ENCODE assay signal across 22 cellular contexts in genomic region chr2:171216631-171217030, GRCh38. TPM values are rescaled to one million over a fixed set of nuclear protein-coding genes. Genes with fewer than 3 reads are reported as not detected.
DNase-seq lines count a peak whose midpoint lies in the region; ATAC-seq, FAIRE-seq and TF ChIP-seq lines count a peak whose summit lies in the region.
"Had no signal": no experiment of that assay in that cellular context is flagged by ENCODE, and none has a peak within 500 bp of the region (broad histone marks: within the 10 kb centered on the region; RNA-seq: fewer than 3 reads in every experiment).

No MANE protein-coding gene starts in this region.

- TF ChIP-seq EP300 in H1 (IDR thresholded peaks at IDR 0.05; ENCODE audit: borderline replicate concordance in 1 of 2, low read depth in 2 of 2, low read length in 2 of 2) = no peak

- H4K20me1 ChIP-seq in mammary epithelial cell (ENCODE audit: insufficient read depth, low read length) (no peaks in the 10 kb centered on the region), H1 (replicated peaks in 1 of 2; ENCODE audit: control insufficient read depth in 1 of 2, insufficient read depth in 2 of 2, low read length in 2 of 2) (no peaks in the 10 kb centered on the region), keratinocyte (ENCODE audit: control insufficient read depth, extremely low read depth, insufficient read depth, low read length) (no peaks in the 10 kb centered on the region), neural progenitor cell (ENCODE audit: low read depth) (no peaks in the 10 kb centered on the region)

- H3K4me1 ChIP-seq in mammary epithelial cell (ENCODE audit: insufficient read depth, low read length) (no peaks in the 10 kb centered on the region), H1 (replicated peaks in 1 of 4; ENCODE audit: control insufficient read depth in 3 of 4, insufficient read depth in 4 of 4, low read length in 3 of 4) (peaks cover 2 to 12% (median 11%) of the 10 kb centered on the region in 4 experiments; a peak in 5 of 7 replicates), keratinocyte (ENCODE audit: control insufficient read depth, extremely low read depth, insufficient read depth, low read length) (peaks cover 15% of the 10 kb centered on the region), neural progenitor cell (peaks cover 26% of the 10 kb centered on the region)
- H3K4me1 ChIP-seq: A549 had no signal

- H3K4me1 Mint-ChIP-seq in MCF 10A (ENCODE audit: insufficient read depth, unreplicated experiment) (no peaks in the 10 kb centered on the region), neural progenitor cell (peaks cover 8% of the 10 kb centered on the region)

- peak overlapping the region; percentile 7 for H3K4ac ChIP-seq in H1 (replicated peaks; ENCODE audit: insufficient read length, low read depth, low read length)

- no peak for DNase-seq in mammary epithelial cell
- no peak for DNase-seq in MCF 10A (ENCODE audit: unreplicated experiment)
- DNase-seq in H1 (ENCODE audit: low read depth in 1 of 2, low spot score in 2 of 2) = no peak
- no peak for DNase-seq in keratinocyte (ENCODE audit: low read depth, low spot score)
- no peak for DNase-seq in neural progenitor cell (ENCODE audit: low spot score)
- no peak for DNase-seq in NOMO-1 treated with dmso at 0.1 percent for 144 hours (lab: John Stamatoyannopoulos, UW; ENCODE audit: unreplicated experiment)
- DNase-seq in NCI-H82 (lab: John Stamatoyannopoulos, UW) = no peak
- DNase-seq: AML-193; Calu3; CD8-positive, alpha-beta T cell; DMS53; DND-41; EL; HFFc6; IMR-90 had no signal

- no peak overlapping the region for H2BK12ac ChIP-seq in H1 (ENCODE audit: low read depth, low read length)

- H2BK15ac ChIP-seq in H1 (ENCODE audit: low read length) = no peak overlapping the region

- H2AK5ac ChIP-seq in H1 (ENCODE audit: low read depth, low read length) = no peak overlapping the region

- no peak overlapping the region for H4K8ac ChIP-seq in H1 (ENCODE audit: extremely low read depth, insufficient read depth, low read length)

- H3K9ac ChIP-seq in mammary epithelial cell (ENCODE audit: insufficient read depth, low read length) (no peak overlapping the region), H1 (replicated peaks in 1 of 4; ENCODE audit: extremely low read depth in 1 of 4, low read depth in 3 of 4, low read length in 3 of 4) (no peak overlapping the region), keratinocyte (ENCODE audit: control insufficient read depth, extremely low read depth, insufficient read depth, low read length) (no peak overlapping the region), neural progenitor cell (no peak overlapping the region)

- peak overlapping the region; percentile 0; the same call in 1 of the 2 replicates for H2BK20ac ChIP-seq in H1 (ENCODE audit: low read length)

- no peak overlapping the region for H4K91ac ChIP-seq in H1 (replicated peaks; ENCODE audit: insufficient read length, low read length)

- BruUV-seq in mammary epithelial cell (replicated peaks; lab: Mats Ljungman, UMichigan) (no TSS peak), MCF 10A (replicated peaks; lab: Mats Ljungman, UMichigan) (no TSS peak)

- H3K18ac ChIP-seq in H1 (ENCODE audit: extremely low read depth, low read length) = no peak overlapping the region

- dilution Hi-C loops in mammary epithelial cell (cut with HindIII; ENCODE audit: low sequenced_read_pairs) = no loop called here
- dilution Hi-C loops in keratinocyte (cut with MboI; ENCODE audit: extremely low pct_ligation_motif_present, low sequenced_read_pairs) = no loop called here

- H3K9me3 ChIP-seq in mammary epithelial cell (replicated peaks; ENCODE audit: insufficient read depth, low read length) (no peaks in the 10 kb centered on the region), H1 (ENCODE audit: insufficient read depth in 2 of 2, low read depth in 1 of 2, low read length in 1 of 2) (peaks cover 9 to 10% of the 10 kb centered on the region in 2 experiments; a peak in 2 of 4 replicates), keratinocyte (ENCODE audit: control insufficient read depth, low read depth, low read length) (no peaks in the 10 kb centered on the region), neural progenitor cell (ENCODE audit: low read depth) (peaks cover 5% of the 10 kb centered on the region)
- H3K9me3 ChIP-seq: A549 had no signal

- no peaks in the 10 kb centered on the region for H3K23me2 ChIP-seq in H1 (ENCODE audit: low read depth, low read length)

- H3F3A ChIP-seq in neural progenitor cell (ENCODE audit: low read depth) = peaks cover 19% of the 10 kb centered on the region

- no peaks in the 10 kb centered on the region for H3K9me1 ChIP-seq in keratinocyte (ENCODE audit: control insufficient read depth, extremely low read depth, insufficient read depth, low read length)

- H3K36me3 Mint-ChIP-seq in MCF 10A (ENCODE audit: insufficient read depth, unreplicated experiment) = no peaks in the 10 kb centered on the region
- H3K36me3 Mint-ChIP-seq in neural progenitor cell = peaks cover 5% of the 10 kb centered on the region
- H3K36me3 Mint-ChIP-seq: CD8-positive, alpha-beta T cell had no signal

- peak overlapping the region; percentile 10 for H2BK120ac ChIP-seq in H1 (replicated peaks; ENCODE audit: low read depth, low read length)

- intact Hi-C loops in mammary epithelial cell (cut with micrococcal nuclease) = no loop called here
- intact Hi-C loops in MCF 10A (cut with micrococcal nuclease) = no loop called here

- H2BK5ac ChIP-seq in H1 (ENCODE audit: low read depth, low read length) = no peak overlapping the region

- FAIRE-seq in H1 (lab: Jason Lieb, UNC) (no peak), keratinocyte (lab: Jason Lieb, UNC) (peak; percentile 92)
- FAIRE-seq: A549, GM12878, K562 had no signal

- in situ Hi-C loops in mammary epithelial cell (cut with MboI; ENCODE audit: low sequenced_read_pairs in 2 of 2) = no loop called here

- H3K79me2 ChIP-seq in mammary epithelial cell (ENCODE audit: insufficient read depth, low read length) = no peaks in the 10 kb centered on the region
- H3K79me2 ChIP-seq in H1 (ENCODE audit: control insufficient read depth in 1 of 2, insufficient read depth in 2 of 2, low read length in 2 of 2) = no peaks in the 10 kb centered on the region
- no peaks in the 10 kb centered on the region for H3K79me2 ChIP-seq in keratinocyte (ENCODE audit: control insufficient read depth, insufficient read depth, low read length)
- H3K79me2 ChIP-seq in neural progenitor cell (ENCODE audit: low read depth) = no peaks in the 10 kb centered on the region

- H3K4me3 Mint-ChIP-seq in MCF 10A (ENCODE audit: unreplicated experiment) = no peak overlapping the region
- H3K4me3 Mint-ChIP-seq in neural progenitor cell = no peak overlapping the region
- H3K4me3 Mint-ChIP-seq: CD8-positive, alpha-beta T cell; HFFc6 had no signal

- H3K36me3 ChIP-seq in mammary epithelial cell (ENCODE audit: insufficient read depth, low read length) (no peaks in the 10 kb centered on the region), H1 (ENCODE audit: control insufficient read depth in 2 of 4, insufficient read depth in 4 of 4, low read length in 3 of 4) (peaks cover 0 to 4% (median 0%) of the 10 kb centered on the region in 4 experiments; a peak in 2 of 8 replicates), keratinocyte (ENCODE audit: control insufficient read depth in 2 of 2, extremely low read depth in 1 of 2, insufficient read depth in 2 of 2, low read length in 2 of 2) (no peaks in the 10 kb centered on the region), neural progenitor cell (no peaks in the 10 kb centered on the region)

- H3K4me2 ChIP-seq in mammary epithelial cell (ENCODE audit: insufficient read depth, low read depth, low read length) (no peak overlapping the region), H1 (ENCODE audit: insufficient read depth in 1 of 2, low read depth in 2 of 2, low read length in 2 of 2) (peak overlapping the region in 1 of 2 experiments; percentile 12; a peak in 2 of 4 replicates), keratinocyte (ENCODE audit: control insufficient read depth, extremely low read depth, insufficient read depth, low read depth, low read length) (peak overlapping the region; percentile 54), neural progenitor cell (peak overlapping the region; percentile 63)
- H3K4me2 ChIP-seq: A549 had no signal

- no peak overlapping the region for H3K27ac Mint-ChIP-seq in MCF 10A (ENCODE audit: low read depth, unreplicated experiment)
- H3K27ac Mint-ChIP-seq in neural progenitor cell = no peak overlapping the region
- H3K27ac Mint-ChIP-seq: CD8-positive, alpha-beta T cell; HFFc6 had no signal

- TF ChIP-seq RAD21 in H1 (IDR thresholded peaks at IDR 0.05 in 1 of 2, conservative IDR thresholded peaks at IDR 0.05 in 1 of 2; ENCODE audit: low read depth in 2 of 2, low read length in 2 of 2) = no peak

- no peak overlapping the region for H3K23ac ChIP-seq in H1 (ENCODE audit: insufficient read length)

- H3K27me3 Mint-ChIP-seq in MCF 10A (ENCODE audit: insufficient read depth, unreplicated experiment) (no peaks in the 10 kb centered on the region), neural progenitor cell (ENCODE audit: insufficient read depth, low read depth) (peaks cover 8% of the 10 kb centered on the region)

- ATAC-seq in GM19035 (IDR thresholded peaks at IDR 0.05; ENCODE audit: unreplicated experiment) = no peak
- ATAC-seq: A549; CD8-positive, alpha-beta T cell; GM12878; HCT116; K562 had no signal

- H3K79me1 ChIP-seq in H1 (ENCODE audit: low read depth, low read length) = no peaks in the 10 kb centered on the region

- peak overlapping the region; percentile 59 for H2AFZ ChIP-seq in mammary epithelial cell (ENCODE audit: low read depth, low read length)
- H2AFZ ChIP-seq in H1 (ENCODE audit: low read length) = peak overlapping the region; percentile 20
- H2AFZ ChIP-seq in keratinocyte (ENCODE audit: control insufficient read depth, low read length) = peak overlapping the region; percentile 63
- H2AFZ ChIP-seq in neural progenitor cell (replicated peaks) = peak overlapping the region; percentile 40

- POLR2A ChIA-PET in MCF 10A (lab: Yijun Ruan, JAX) (no interaction called here), H1 (lab: Charles Lee; ENCODE audit: partially characterized antibody) (interaction anchor here (1.6 kb wide), 1 partner anchor 99 kb away, joined by 4 read pairs; no protein-coding TSS in a partner anchor)

- H4K5ac ChIP-seq in H1 (ENCODE audit: insufficient read length, low read depth, low read length) = no peak overlapping the region

- H3K27me3 ChIP-seq in mammary epithelial cell (ENCODE audit: insufficient read depth, low read length) (no peaks in the 10 kb centered on the region), H1 (replicated peaks in 1 of 4; ENCODE audit: control insufficient read depth in 3 of 4, extremely low read depth in 1 of 4, insufficient read depth in 3 of 4, low read length in 3 of 4) (no peaks in the 10 kb centered on the region; a peak in 1 of 7 replicates), keratinocyte (ENCODE audit: control insufficient read depth, extremely low read depth, insufficient read depth, low read length) (no peaks in the 10 kb centered on the region), neural progenitor cell (no peaks in the 10 kb centered on the region)

- TF ChIP-seq POLR2A in H1 (IDR thresholded peaks at IDR 0.05; ENCODE audit: control extremely low read depth in 1 of 2, low read depth in 2 of 2, low read length in 2 of 2) = no peak

- H3K14ac ChIP-seq in H1 (ENCODE audit: insufficient read length) = no peak overlapping the region

- H3K9me3 Mint-ChIP-seq in MCF 10A (ENCODE audit: unreplicated experiment) (peaks cover 20% of the 10 kb centered on the region), neural progenitor cell (peaks cover 14% of the 10 kb centered on the region)

- H3K4me3 ChIP-seq in mammary epithelial cell (replicated peaks in 1 of 3; ENCODE audit: insufficient read depth in 1 of 3, low read depth in 2 of 3, low read length in 3 of 3) (no peak overlapping the region), H1 (ENCODE audit: extremely low read depth in 1 of 4, insufficient read depth in 2 of 4, low read depth in 3 of 4, low read length in 4 of 4) (no peak overlapping the region), keratinocyte (ENCODE audit: control insufficient read depth in 2 of 3, extremely low read depth in 1 of 3, insufficient read depth in 2 of 3, low read depth in 1 of 3, low read length in 3 of 3) (peak overlapping the region in 1 of 3 experiments; percentile 15), neural progenitor cell (no peak overlapping the region)
- H3K4me3 ChIP-seq: A549, GM12878, K562 had no signal

- CTCF ChIA-PET in mammary epithelial cell (lab: Charles Lee; ENCODE audit: low non-redundant PET) (no interaction called here), MCF 10A (lab: Yijun Ruan, JAX) (no interaction called here), H1 (lab: Charles Lee; ENCODE audit: partially characterized antibody) (interaction anchor here (1.0 kb wide), 1 partner anchor 27 kb away, joined by 3 read pairs; no protein-coding TSS in a partner anchor)

- 59% methylated on average over 5 of the region's 5 CpGs for WGBS in mammary epithelial cell (ENCODE audit: low coverage, missing lambda C conversion rate)
- 66% methylated on average over 5 of the region's 5 CpGs; no CpG with 5 or more reads in 1 of the 2 experiments for WGBS in H1 (ENCODE audit: extremely low coverage in 1 of 2, insufficient coverage in 1 of 2, insufficient read length in 1 of 2, insufficient replicate concordance in 2 of 2, low coverage in 1 of 2, low lambda C conversion rate in 2 of 2, missing lambda C conversion rate in 1 of 2), 2 experiments

- TF ChIP-seq CTCF in mammary epithelial cell (conservative IDR thresholded peaks at IDR 0.05 in 1 of 2, IDR thresholded peaks at IDR 0.05 in 1 of 2; ENCODE audit: extremely low read depth in 1 of 2, insufficient read depth in 1 of 2, low read depth in 1 of 2, low read length in 2 of 2) = no peak
- TF ChIP-seq CTCF in MCF 10A (IDR thresholded peaks at IDR 0.05; ENCODE audit: unreplicated experiment) = no peak
- no peak for TF ChIP-seq CTCF in H1 (IDR thresholded peaks at IDR 0.05; ENCODE audit: control extremely low read depth in 1 of 3, insufficient read depth in 1 of 3, low read depth in 1 of 3, low read length in 3 of 3)
- TF ChIP-seq CTCF in keratinocyte (optimal IDR thresholded peaks at IDR 0.05 in 1 of 3, IDR thresholded peaks at IDR 0.05 in 1 of 3, conservative IDR thresholded peaks at IDR 0.05 in 1 of 3; ENCODE audit: extremely low read depth in 1 of 3, insufficient read depth in 2 of 3, low read length in 3 of 3) = no peak
- no peak for TF ChIP-seq CTCF in neural progenitor cell (IDR thresholded peaks at IDR 0.05)

- H3K56ac ChIP-seq in H1 (replicated peaks; ENCODE audit: insufficient read length, low read depth, low read length) = no peak overlapping the region

- H3K27ac ChIP-seq in mammary epithelial cell (ENCODE audit: insufficient read depth, low read depth, low read length) (no peak overlapping the region), H1 (ENCODE audit: low read depth, low read length) (no peak overlapping the region), keratinocyte (ENCODE audit: control insufficient read depth, insufficient read depth, low read length) (no peak overlapping the region), neural progenitor cell (no peak overlapping the region)
- H3K27ac ChIP-seq: 22Rv1, A549, C4-2B had no signal

RNA-seq across cellular contexts. Expression of gene TLK1, which starts 55.9 kb away (rescaled TPM):
- 10 to 100 TPM; 15.8 to 60.1 TPM for total RNA-seq in mammary epithelial cell
- polyA plus RNA-seq in mammary epithelial cell = 8.2 TPM
- polyA minus RNA-seq in mammary epithelial cell = 24.4 TPM
- 59.2 and 60.6 TPM in 2 replicates for total RNA-seq in MCF 10A (2022)
- total RNA-seq in H1 (2021; fragmentation: NEBNext Ultra II Directional; extraction: Animal tissue kit (Norgen Biotek cat#: 25700)) = 97.4 and 102 TPM in 2 replicates
- 8.9 and 11.2 TPM in 2 replicates for polyA plus RNA-seq in H1 (2011; rRNA removed)
- 12.1 TPM for polyA plus RNA-seq in H1 (2011; cell fraction: cytosol; rRNA removed)
- 13.2 TPM for polyA plus RNA-seq in H1 (2011; cell fraction: nucleus; rRNA removed)
- 28.6 to 41.6 TPM (median 37.1 TPM) in 4 replicates for polyA plus RNA-seq in H1 (2012, experiment 1 of 2)
- polyA plus RNA-seq in H1 (2012, experiment 2 of 2) = 1.9 TPM
- 37.4 TPM for polyA plus RNA-seq in H1 (2013, experiment 1 of 2)
- polyA plus RNA-seq in H1 (2013, experiment 2 of 2) = 38.2 TPM
- polyA minus RNA-seq in H1 (2011; rRNA and poly(A)+ RNA removed) = 27.5 and 33.8 TPM in 2 replicates
- 33.2 TPM for polyA minus RNA-seq in H1 (2011; cell fraction: cytosol; rRNA and poly(A)+ RNA removed)
- polyA minus RNA-seq in H1 (2011; cell fraction: nucleus; rRNA and poly(A)+ RNA removed) = 85.9 TPM
- 9.1 to 14.7 TPM (median 11.9 TPM) in 3 replicates for polyA plus RNA-seq in keratinocyte
- 87.8 TPM for polyA plus RNA-seq in keratinocyte (2011; ENCODE audit: low read depth)
- 9.8 and 18.7 TPM in 2 replicates for polyA plus RNA-seq in keratinocyte (2011; cell fraction: cytosol; rRNA removed)
- 13.7 and 18.4 TPM in 2 replicates for polyA plus RNA-seq in keratinocyte (2011; cell fraction: nucleus; rRNA removed)
- polyA plus RNA-seq in keratinocyte (2012; ENCODE audit: low replicate concordance) = 14.8 and 18.3 TPM in 2 replicates
- polyA minus RNA-seq in keratinocyte = 5.1 to 27.4 TPM (median 7.3 TPM) in 3 replicates
- polyA minus RNA-seq in keratinocyte (2011; cell fraction: cytosol; rRNA and poly(A)+ RNA removed) = 16.1 TPM
- polyA minus RNA-seq in keratinocyte (2011; cell fraction: nucleus; rRNA and poly(A)+ RNA removed) = 13.7 and 35.8 TPM in 2 replicates
- total RNA-seq in neural progenitor cell (ENCODE audit: low replicate concordance) = 26.4 and 31.1 TPM in 2 replicates
